ENCODE assay signal across 8 cellular contexts in the genomic region with DNA sequence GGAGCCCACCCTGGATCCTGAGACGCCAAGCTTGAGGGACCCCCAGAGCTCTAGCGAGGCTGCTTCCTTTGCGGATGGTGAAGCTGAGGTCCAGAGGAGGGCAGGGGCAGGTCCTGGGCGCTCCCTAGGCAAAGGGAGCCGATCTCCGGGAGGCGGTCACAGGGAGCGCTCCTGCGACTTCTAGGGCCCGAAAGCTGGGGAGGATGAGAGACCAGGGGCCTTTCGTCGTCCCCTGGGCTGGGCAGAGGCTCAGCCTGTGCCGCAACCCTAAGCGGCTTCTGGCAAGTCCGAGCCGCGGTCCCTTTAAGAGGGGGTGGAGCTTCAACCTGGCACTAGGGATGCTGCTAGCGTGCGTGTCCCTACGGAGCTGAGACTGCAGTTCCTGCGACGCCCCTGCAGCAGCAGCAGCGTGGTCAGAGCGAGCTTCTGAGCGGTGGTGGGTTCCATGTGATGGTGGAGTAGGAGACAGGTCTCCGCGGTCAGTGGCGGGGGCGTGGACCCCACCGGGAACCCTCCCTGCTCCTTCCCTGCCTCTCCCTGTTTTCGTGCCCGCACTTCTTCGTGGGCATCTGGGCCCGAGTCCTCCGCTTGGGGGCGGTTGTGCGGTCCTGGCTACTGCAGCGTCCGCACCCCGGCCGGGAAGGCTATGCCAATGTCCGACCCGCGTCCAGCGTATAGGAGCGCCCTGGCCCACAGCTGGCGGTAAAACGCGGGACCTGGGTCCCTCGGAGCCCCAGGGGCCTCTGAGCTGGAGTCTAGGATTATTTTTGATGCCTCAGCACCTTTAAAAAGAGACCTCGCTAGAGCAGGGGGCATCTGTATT.
A peak's percentile ranks its signal among the peaks of the same experiment; 100 is the strongest.
DNase-seq lines count a peak whose midpoint lies in the region; ATAC-seq, FAIRE-seq and TF ChIP-seq lines count a peak whose summit lies in the region.

No MANE protein-coding gene starts in this region.

- TF ChIP-seq RAD21 in K562 (CRISPR knock-in tag; conservative IDR thresholded peaks at IDR 0.05 in 1 of 2, IDR thresholded peaks at IDR 0.05 in 1 of 2): no peak

- peak overlapping the region; percentile 90 for H3K4me2 ChIP-seq in K562 (ENCODE audit: insufficient read depth, low read length)

- CTCF ChIA-PET in K562 (lab: Yijun Ruan, JAX; ENCODE audit: low intra/inter-chr PET ratio): no interaction called here

- H3K9me1 ChIP-seq in K562 (ENCODE audit: control insufficient read depth, insufficient read depth, low read length): no peaks in the 10 kb centered on the region

- peaks cover 0 to 4% of the 10 kb centered on the region in 2 experiments; a peak in 2 of 5 replicates for H3K27me3 ChIP-seq in K562 (ENCODE audit: control insufficient read depth in 2 of 2, insufficient read depth in 2 of 2, low read length in 2 of 2)
- H3K27me3 ChIP-seq in iPS DF 6.9 (ENCODE audit: control insufficient read depth, insufficient read depth, low read length): no peaks in the 10 kb centered on the region

- no peaks in the 10 kb centered on the region for H3K36me3 ChIP-seq in K562 (ENCODE audit: control insufficient read depth, insufficient read depth, low read length)
- no peaks in the 10 kb centered on the region for H3K36me3 ChIP-seq in iPS DF 6.9 (ENCODE audit: control insufficient read depth, insufficient read depth, low read length)

- DNase-seq in NCI-H1436 treated with DMSO at 0.1 percent for 48 hours (lab: John Stamatoyannopoulos, UW) (peak; percentile 19), T-helper 9 cell (peak; percentile 64), K562 (ENCODE audit: extremely low read depth in 1 of 4, low spot score in 3 of 4) (peak; percentile 48 to 78 (median 63)), iPS DF 6.9 (ENCODE audit: low read depth, low spot score) (peak; percentile 37), skeletal muscle cell (ENCODE audit: low read depth) (peak; percentile 64), GDM1 (lab: John Stamatoyannopoulos, UW) (no peak)

- H3K9me3 ChIP-seq in K562 (replicated peaks; ENCODE audit: control insufficient read depth, insufficient read depth, low read depth, low read length) (no peaks in the 10 kb centered on the region), iPS DF 6.9 (ENCODE audit: control insufficient read depth, insufficient read depth, low read length) (no peaks in the 10 kb centered on the region)

- peaks cover 0 to 15% of the 10 kb centered on the region in 2 experiments; a peak in 2 of 5 replicates for H3K4me1 ChIP-seq in K562 (replicated peaks in 1 of 2; ENCODE audit: control insufficient read depth in 2 of 2, insufficient read depth in 2 of 2, low read length in 2 of 2)
- H3K4me1 ChIP-seq in iPS DF 6.9 (ENCODE audit: control insufficient read depth, insufficient read depth, low read length): no peaks in the 10 kb centered on the region

- intact Hi-C loops in K562 (cut with micrococcal nuclease): no loop called here

- TF ChIP-seq EP300 in K562 (IDR thresholded peaks at IDR 0.05; ENCODE audit: low read length): no peak

- 2% methylated on average over 47 of the region's 51 CpGs for WGBS in K562 (ENCODE audit: insufficient coverage, low coverage, missing lambda C conversion rate)
- no CpG with 5 or more reads among the region's 51 CpGs for WGBS in iPS DF 6.9 (ENCODE audit: insufficient coverage, insufficient read length)

- H3K4me3 ChIP-seq in K562 (peak overlapping the region; percentile 54), iPS DF 6.9 (ENCODE audit: low read length) (peak overlapping the region; percentile 64; the same call in 1 of the 2 replicates), skeletal muscle cell (ENCODE audit: low read depth, low read length) (peak overlapping the region; percentile 59)

- TF ChIP-seq CTCF in K562 (IDR thresholded peaks at IDR 0.05 in 2 of 3, conservative IDR thresholded peaks at IDR 0.05 in 1 of 3; ENCODE audit: insufficient read depth in 2 of 3, low read depth in 1 of 3, low read length in 3 of 3): no peak

- H2AFZ ChIP-seq in K562 (ENCODE audit: low read depth, low read length): peak overlapping the region; percentile 96

- no peaks in the 10 kb centered on the region for H4K20me1 ChIP-seq in K562 (replicated peaks; ENCODE audit: control insufficient read depth, insufficient read depth, low read length)

- TF ChIP-seq POLR2A in K562 (conservative IDR thresholded peaks at IDR 0.05): no peak

- FAIRE-seq in K562 (lab: Jason Lieb, UNC): no peak

- no TSS peak for BruUV-seq in K562 (replicated peaks; lab: Mats Ljungman, UMichigan)

- in situ Hi-C loops in K562 (cut with MboI): no loop called here

- peak overlapping the region; percentile 52 to 53; a peak in 3 of 4 replicates for H3K9ac ChIP-seq in K562 (ENCODE audit: insufficient read depth in 1 of 2, low read depth in 2 of 2, low read length in 2 of 2)

- ATAC-seq in GM18498 (IDR thresholded peaks at IDR 0.05; ENCODE audit: unreplicated experiment) (peak; percentile 100), HG02840 (IDR thresholded peaks at IDR 0.05; ENCODE audit: low FRiP score, unreplicated experiment) (peak; percentile 98), K562 (peak; percentile 99)

- no peak overlapping the region; the same call in 2 of the 3 replicates for H3K27ac ChIP-seq in K562 (ENCODE audit: extremely low read depth, low read depth, low read length)
- H3K27ac ChIP-seq in iPS DF 6.9 (ENCODE audit: low read length): no peak overlapping the region

- H3K79me2 ChIP-seq in K562 (ENCODE audit: control insufficient read depth, insufficient read depth, low read length): no peaks in the 10 kb centered on the region

- POLR2A ChIA-PET in K562 (lab: Yijun Ruan, JAX): interaction anchor here (1.0 to 1.6 kb wide), 2 partner anchors 8 to 9 kb away, joined by 3 to 10 read pairs; no protein-coding TSS in a partner anchor

TF ChIP-seq in K562, 482 proteins besides CTCF, POLR2A, EP300 and RAD21 (continues in another document):
- TF ChIP-seq MYC (IDR thresholded peaks at IDR 0.05; ENCODE audit: low read depth, low read length): peak; percentile 61; the same call in 1 of the 2 replicates
- no peak for TF ChIP-seq MYC (CRISPR knock-in tag; IDR thresholded peaks at IDR 0.05; ENCODE audit: borderline replicate concordance, low read depth)
- TF ChIP-seq, protein P1, sequence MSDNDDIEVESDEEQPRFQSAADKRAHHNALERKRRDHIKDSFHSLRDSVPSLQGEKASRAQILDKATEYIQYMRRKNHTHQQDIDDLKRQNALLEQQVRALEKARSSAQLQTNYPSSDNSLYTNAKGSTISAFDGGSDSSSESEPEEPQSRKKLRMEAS (CRISPR knock-in tag; IDR thresholded peaks at IDR 0.05): 0 out of 2 replicates have a peak, but pooled peaks have one; percentile 22
- peak; percentile 55; the same call in 1 of the 2 replicates for TF ChIP-seq PHF8 (IDR thresholded peaks at IDR 0.05; ENCODE audit: borderline replicate concordance, low read length)
- TF ChIP-seq ZNF76 (CRISPR knock-in tag; IDR thresholded peaks at IDR 0.05; ENCODE audit: borderline replicate concordance): no peak
- 0 out of 2 replicates have a peak, but pooled peaks have one; percentile 13 for TF ChIP-seq RNF2 (IDR thresholded peaks at IDR 0.05)
- 0 out of 2 replicates have a peak, but pooled peaks have one; percentile 28 for TF ChIP-seq RBM14 (IDR thresholded peaks at IDR 0.05; ENCODE audit: borderline replicate concordance, insufficient read depth, low read depth, low read length)
- TF ChIP-seq C11orf30 (IDR thresholded peaks at IDR 0.05; ENCODE audit: low read depth): peak; percentile 71; the same call in 1 of the 2 replicates
